In the genomic region with DNA sequence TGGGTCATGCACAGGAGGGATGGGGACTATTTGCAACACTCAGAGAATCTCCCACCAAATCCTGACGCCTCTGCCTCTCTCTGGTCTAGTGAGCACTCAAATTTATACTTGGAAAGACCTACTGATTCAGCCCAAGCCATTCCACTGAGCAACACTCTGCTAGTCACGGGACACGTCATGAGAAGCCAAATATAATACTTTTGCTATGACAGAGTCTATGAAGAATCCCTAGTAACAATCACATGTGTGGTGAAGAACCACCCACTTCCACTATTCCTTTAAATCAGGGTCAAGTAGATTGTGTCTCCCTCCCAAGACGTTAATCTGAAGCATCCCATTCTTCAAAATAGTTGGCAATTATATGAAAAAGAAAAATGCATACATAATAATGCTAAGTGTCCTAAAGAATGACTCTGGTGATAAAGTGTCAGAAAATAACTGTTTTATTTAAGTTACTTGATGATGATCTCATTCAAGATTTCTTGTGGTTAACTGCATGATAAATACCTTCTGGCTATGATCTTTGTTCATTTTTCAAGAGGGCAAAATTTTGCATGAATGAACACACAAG, we compare ENCODE assay signal across 10 cellular contexts. TPM values are rescaled to one million over a fixed set of nuclear protein-coding genes. Genes with fewer than 3 reads are reported as not detected.
DNase-seq lines count a peak whose midpoint lies in the region; ATAC-seq, FAIRE-seq and TF ChIP-seq lines count a peak whose summit lies in the region.
"Had no signal": no experiment of that assay in that cellular context is flagged by ENCODE, and none has a peak within 500 bp of the region (broad histone marks: within the 10 kb centered on the region; RNA-seq: fewer than 3 reads in every experiment).

No MANE protein-coding gene starts in this region.

- no peak overlapping the region for H2BK5ac ChIP-seq in H9 (ENCODE audit: insufficient read length, low read length)

- no peak overlapping the region for H4K8ac ChIP-seq in H9 (replicated peaks; ENCODE audit: insufficient read length, low read depth, low read length)

- H2BK12ac ChIP-seq in H9 (ENCODE audit: insufficient read length, low read depth, low read length) = no peak overlapping the region

- intact Hi-C loops in testis (cut with DNase I; ENCODE audit: low total_unique reads) = no loop called here

- H3K23me2 ChIP-seq in H9 (ENCODE audit: insufficient read length, low read depth, low read length, poor library complexity, severe bottlenecking) = no peaks in the 10 kb centered on the region

- no CpG with 5 or more reads among the region's 4 CpGs for WGBS in H9 (ENCODE audit: extremely low coverage, insufficient read length, low lambda C conversion rate)
- 56 to 59% methylated on average over 4 of the region's 4 CpGs for WGBS in testis, 2 donors

- H3K27ac Mint-ChIP-seq in H9 = peak overlapping the region; percentile 55 to 82 (median 76); a peak in 2 of 7 replicates
- H3K27ac Mint-ChIP-seq: activated naive CD4-positive, alpha-beta T cell treated with anti-CD3 and anti-CD28 coated beads, Interleukin-2, amount 50 U/mL, for 24 hours had no signal

- H4K20me1 ChIP-seq in H9 (ENCODE audit: control insufficient read depth, insufficient read depth, insufficient read length) (no peaks in the 10 kb centered on the region), keratinocyte (ENCODE audit: control insufficient read depth, extremely low read depth, insufficient read depth, low read length) (no peaks in the 10 kb centered on the region), Karpas-422 (ENCODE audit: insufficient read depth, low read depth, low read length) (peaks cover 3% of the 10 kb centered on the region; the same call in 1 of the 2 replicates)

- no peak overlapping the region for H2BK15ac ChIP-seq in H9 (ENCODE audit: low read depth, low read length)

- H3K4ac ChIP-seq in H9 (ENCODE audit: low read depth, low read length) = no peak overlapping the region

- H3K36me3 Mint-ChIP-seq in H9 (ENCODE audit: insufficient read depth in 1 of 3, low read depth in 3 of 3) = no peaks in the 10 kb centered on the region

- H2BK120ac ChIP-seq in H9 (ENCODE audit: low read depth, low read length, poor library complexity, severe bottlenecking) = no peak overlapping the region

- TF ChIP-seq POLR2A in testis (IDR thresholded peaks at IDR 0.05) = no peak

- H2AK5ac ChIP-seq in H9 (ENCODE audit: insufficient read length, low read length) = no peak overlapping the region

- peak overlapping the region; percentile 91 for H3K27ac ChIP-seq in AG04450 (ENCODE audit: low read depth, low read length)
- no peak overlapping the region for H3K27ac ChIP-seq in H9 (ENCODE audit: insufficient read length, low read depth, low read length)
- peak overlapping the region; percentile 76 for H3K27ac ChIP-seq in keratinocyte (ENCODE audit: control insufficient read depth, insufficient read depth, low read length)
- no peak overlapping the region for H3K27ac ChIP-seq in Karpas-422 (ENCODE audit: low read length)
- H3K27ac ChIP-seq in testis = no peak overlapping the region

- CTCF ChIA-PET in AG04450 (lab: Charles Lee) = no interaction called here

- H3K79me2 ChIP-seq in H9 (ENCODE audit: insufficient read depth, low read length) = peaks cover 21% of the 10 kb centered on the region; the same call in 1 of the 2 replicates
- H3K79me2 ChIP-seq in keratinocyte (ENCODE audit: control insufficient read depth, insufficient read depth, low read length) = peaks cover 63% of the 10 kb centered on the region
- peaks cover 93% of the 10 kb centered on the region for H3K79me2 ChIP-seq in Karpas-422 (ENCODE audit: low read length)

- no peaks in the 10 kb centered on the region for H3K27me3 ChIP-seq in AG04450 (ENCODE audit: control insufficient read depth, insufficient read depth, low read length)
- H3K27me3 ChIP-seq in H9 (ENCODE audit: insufficient read depth, low read length) = no peaks in the 10 kb centered on the region
- no peaks in the 10 kb centered on the region for H3K27me3 ChIP-seq in adipocyte (replicated peaks; ENCODE audit: control insufficient read depth, insufficient read depth, low read length)
- H3K27me3 ChIP-seq in keratinocyte (ENCODE audit: control insufficient read depth, extremely low read depth, insufficient read depth, low read length) = no peaks in the 10 kb centered on the region
- H3K27me3 ChIP-seq in Karpas-422 (ENCODE audit: low read length) = no peaks in the 10 kb centered on the region
- no peaks in the 10 kb centered on the region for H3K27me3 ChIP-seq in testis

- H3K36me3 ChIP-seq in adipocyte (ENCODE audit: control insufficient read depth, insufficient read depth, low read length, severe bottlenecking) (no peaks in the 10 kb centered on the region), keratinocyte (ENCODE audit: control insufficient read depth in 2 of 2, extremely low read depth in 1 of 2, insufficient read depth in 2 of 2, low read length in 2 of 2) (no peaks in the 10 kb centered on the region), Karpas-422 (ENCODE audit: insufficient read depth, low read length) (no peaks in the 10 kb centered on the region), testis (ENCODE audit: low read depth, missing control alignments) (no peaks in the 10 kb centered on the region)

- no peak overlapping the region for H4K5ac ChIP-seq in H9 (ENCODE audit: insufficient read length, low read depth, low read length)

- peak; percentile 82 for FAIRE-seq in keratinocyte (lab: Jason Lieb, UNC)

- no peak overlapping the region for H3T11ph ChIP-seq in H9 (ENCODE audit: low read length)

- H3K4me1 ChIP-seq in H9 (ENCODE audit: insufficient read depth, low read length) = peaks cover 3% of the 10 kb centered on the region
- H3K4me1 ChIP-seq in adipocyte (ENCODE audit: control insufficient read depth, insufficient read depth, low read length) = peaks cover 43% of the 10 kb centered on the region
- peaks cover 28% of the 10 kb centered on the region for H3K4me1 ChIP-seq in keratinocyte (ENCODE audit: control insufficient read depth, extremely low read depth, insufficient read depth, low read length)
- peaks cover 51% of the 10 kb centered on the region for H3K4me1 ChIP-seq in Karpas-422 (ENCODE audit: low read length)
- H3K4me1 ChIP-seq in testis = peaks cover 12% of the 10 kb centered on the region

- peaks cover 12% of the 10 kb centered on the region for H3K79me1 ChIP-seq in H9 (ENCODE audit: insufficient read depth, low read depth, low read length, poor library complexity, severe bottlenecking)

- dilution Hi-C loops in keratinocyte (cut with MboI; ENCODE audit: extremely low pct_ligation_motif_present, low sequenced_read_pairs) = no loop called here

- no peaks in the 10 kb centered on the region for H3K9me2 ChIP-seq in Karpas-422 (replicated peaks; ENCODE audit: insufficient read depth, low read length)

- no peak for ATAC-seq in HG03175 (IDR thresholded peaks at IDR 0.05; ENCODE audit: unreplicated experiment)

- H3K9ac ChIP-seq in H9 (ENCODE audit: extremely low read depth, insufficient read length, low read length) (no peak overlapping the region), adipocyte (ENCODE audit: low read length) (peak overlapping the region; percentile 69), keratinocyte (ENCODE audit: control insufficient read depth, extremely low read depth, insufficient read depth, low read length) (peak overlapping the region; percentile 37), Karpas-422 (ENCODE audit: low read length) (no peak overlapping the region)

- H2AFZ ChIP-seq in H9 (ENCODE audit: low read length) (no peak overlapping the region), keratinocyte (ENCODE audit: control insufficient read depth, low read length) (no peak overlapping the region), Karpas-422 (ENCODE audit: low read length) (no peak overlapping the region)

- H3K9me3 ChIP-seq in AG04450 (ENCODE audit: control insufficient read depth, insufficient read depth, low read length) (no peaks in the 10 kb centered on the region), H9 (ENCODE audit: control insufficient read depth, low read depth, low read length) (no peaks in the 10 kb centered on the region), adipocyte (ENCODE audit: control insufficient read depth, low read length) (no peaks in the 10 kb centered on the region), keratinocyte (ENCODE audit: control insufficient read depth, low read depth, low read length) (no peaks in the 10 kb centered on the region), Karpas-422 (ENCODE audit: low read length) (no peaks in the 10 kb centered on the region), testis (no peaks in the 10 kb centered on the region)

- H3K9me3 Mint-ChIP-seq in H9 = no peaks in the 10 kb centered on the region
- H3K9me3 Mint-ChIP-seq: activated naive CD4-positive, alpha-beta T cell treated with anti-CD3 and anti-CD28 coated beads, Interleukin-2, amount 50 U/mL, for 24 hours had no signal

- H3K4me1 Mint-ChIP-seq in H9 = peaks cover 25% of the 10 kb centered on the region in 2 experiments

- TF ChIP-seq CTCF in AG04450 (IDR thresholded peaks at IDR 0.05; ENCODE audit: low read depth, low read length) (no peak), H9 (conservative IDR thresholded peaks at IDR 0.05) (no peak), keratinocyte (optimal IDR thresholded peaks at IDR 0.05 in 1 of 3, IDR thresholded peaks at IDR 0.05 in 1 of 3, conservative IDR thresholded peaks at IDR 0.05 in 1 of 3; ENCODE audit: extremely low read depth in 1 of 3, insufficient read depth in 2 of 3, low read length in 3 of 3) (no peak), testis (IDR thresholded peaks at IDR 0.05) (no peak)

- H3K4me3 Mint-ChIP-seq in H9 = no peak overlapping the region
- H3K4me3 Mint-ChIP-seq: activated naive CD4-positive, alpha-beta T cell treated with anti-CD3 and anti-CD28 coated beads, Interleukin-2, amount 50 U/mL, for 24 hours had no signal

- no peak overlapping the region for H3K14ac ChIP-seq in H9 (ENCODE audit: insufficient read depth, low read length)

- DNase-seq in AG04450 (ENCODE audit: low read depth, low spot score) = peak; percentile 84
- DNase-seq in H9 = no peak
- peak; percentile 89 for DNase-seq in adipocyte (ENCODE audit: low read depth)
- peak; percentile 54 for DNase-seq in keratinocyte (ENCODE audit: low read depth, low spot score)
- no peak for DNase-seq in Karpas-422
- no peak for DNase-seq in SIG-M5 treated with dmso at 0.1 percent for 504 hours (lab: John Stamatoyannopoulos, UW; ENCODE audit: unreplicated experiment)
- DNase-seq in testis = no peak
- DNase-seq: RPMI8226 had no signal

- no peak overlapping the region for H3K4me2 ChIP-seq in H9 (ENCODE audit: insufficient read depth, insufficient read length, low read length)
- peak overlapping the region; percentile 57 for H3K4me2 ChIP-seq in keratinocyte (ENCODE audit: control insufficient read depth, extremely low read depth, insufficient read depth, low read depth, low read length)
- H3K4me2 ChIP-seq in Karpas-422 (ENCODE audit: low read depth, low read length, poor library complexity, severe bottlenecking) = no peak overlapping the region

- no peak overlapping the region for H3K23ac ChIP-seq in H9 (ENCODE audit: insufficient read length, low read depth, low read length)

- H3K9me1 ChIP-seq in keratinocyte (ENCODE audit: control insufficient read depth, extremely low read depth, insufficient read depth, low read length) = no peaks in the 10 kb centered on the region

- H3K18ac ChIP-seq in H9 (ENCODE audit: insufficient read length, low read depth, low read length) = no peak overlapping the region

- H2BK20ac ChIP-seq in H9 (ENCODE audit: low read depth, low read length, poor library complexity, severe bottlenecking) = no peak overlapping the region

- no peak overlapping the region for H4K91ac ChIP-seq in H9 (ENCODE audit: insufficient read length, low read depth, low read length)

- no peaks in the 10 kb centered on the region for H3K27me3 Mint-ChIP-seq in H9 (ENCODE audit: low read depth)
- H3K27me3 Mint-ChIP-seq: activated naive CD4-positive, alpha-beta T cell treated with anti-CD3 and anti-CD28 coated beads, Interleukin-2, amount 50 U/mL, for 24 hours had no signal

- H3K56ac ChIP-seq in H9 (ENCODE audit: insufficient read length, low read depth, low read length) = no peak overlapping the region

- POLR2A ChIA-PET in AG04450 (lab: Yijun Ruan, JAX) = interaction anchor here (1.8 kb wide), 1 partner anchor 28 kb away, joined by 5 read pairs; the partner anchor contains the start of gene CHCHD3

- H3K4me3 ChIP-seq in AG04450 (ENCODE audit: low read depth, low read length) (peak overlapping the region; percentile 29), adipocyte (ENCODE audit: low read length) (peak overlapping the region; percentile 69), keratinocyte (ENCODE audit: control insufficient read depth in 2 of 3, extremely low read depth in 1 of 3, insufficient read depth in 2 of 3, low read depth in 1 of 3, low read length in 3 of 3) (no peak overlapping the region), Karpas-422 (ENCODE audit: low read length) (no peak overlapping the region), testis (no peak overlapping the region)

RNA-seq across cellular contexts. Expression of gene CHCHD3, which starts 28.5 kb away (rescaled TPM):
- 69.4 and 77.8 TPM in 2 replicates for polyA plus RNA-seq in AG04450 (2011; rRNA removed)
- 42.9 and 51.4 TPM in 2 replicates for polyA minus RNA-seq in AG04450 (2011; rRNA and poly(A)+ RNA removed)
- total RNA-seq in H9 (2021) = 104 and 110 TPM in 2 replicates
- 40.7 to 73.4 TPM (median 59.2 TPM) in 3 replicates for polyA plus RNA-seq in keratinocyte
- polyA plus RNA-seq in keratinocyte (2011; ENCODE audit: low read depth) = 55.5 TPM
- polyA plus RNA-seq in keratinocyte (2011; cell fraction: cytosol; rRNA removed) = 55.8 and 79.6 TPM in 2 replicates
- 27.9 and 33.2 TPM in 2 replicates for polyA plus RNA-seq in keratinocyte (2011; cell fraction: nucleus; rRNA removed)
- polyA plus RNA-seq in keratinocyte (2012; ENCODE audit: low replicate concordance) = 33.7 and 49.6 TPM in 2 replicates
- polyA minus RNA-seq in keratinocyte = 18.6 to 42.3 TPM (median 32.0 TPM) in 3 replicates
- 54.7 TPM for polyA minus RNA-seq in keratinocyte (2011; cell fraction: cytosol; rRNA and poly(A)+ RNA removed)
- polyA minus RNA-seq in keratinocyte (2011; cell fraction: nucleus; rRNA and poly(A)+ RNA removed) = 27.8 and 34.7 TPM in 2 replicates
- total RNA-seq in Karpas-422 (2014; rRNA removed; shearing (Covaris generic); ENCODE audit: low replicate concordance) = 83.5 and 146 TPM in 2 replicates
- total RNA-seq in testis = 10 to 100 TPM; 47.9 to 53.0 TPM
- 44.0 TPM for polyA plus RNA-seq in testis (ENCODE audit: insufficient read depth, low read depth, low replicate concordance)

Comparison
In these comparisons a context has a peak if more than half of its experiments do, and no peak if none do; other contexts are left out.
1. DNase-seq: peak in AG04450 (single experiment), adipocyte (single experiment) and keratinocyte (single experiment); none in H9 (single experiment), Karpas-422 (single experiment), SIG-M5 treated with dmso at 0.1 percent for 504 hours (single experiment) and testis (single experiment).
2. H3K27ac ChIP-seq: peak in AG04450 (single experiment) and keratinocyte (single experiment); none in H9 (single experiment), Karpas-422 (single experiment) and testis (0 of 2).
3. H3K4me3 ChIP-seq: peak in AG04450 (single experiment) and adipocyte (single experiment); none in keratinocyte (0 of 3), Karpas-422 (single experiment) and testis (0 of 2).
4. H3K9ac ChIP-seq: peak in adipocyte (single experiment) and keratinocyte (single experiment); none in H9 (single experiment) and Karpas-422 (single experiment).